Comparison of ENCODE assay signal across 10 cellular contexts in genomic region chr18:14543446-14543964, GRCh38. TPM values are rescaled to one million over a fixed set of nuclear protein-coding genes. Genes with fewer than 3 reads are reported as not detected.
"Had no signal": no experiment of that assay in that cellular context is flagged by ENCODE, and none has a peak within 500 bp of the region (broad histone marks: within the 10 kb centered on the region; RNA-seq: fewer than 3 reads in every experiment).

POTEC (minus strand) TSS chr18:14543600; CDS start chr18:14543146, 454 bp downstream.

RNA-seq across cellular contexts. Expression of gene POTEC, which starts in this region (rescaled TPM):
- total RNA-seq: OCI-LY7, PC-9, Peyer's patch, Right ventricle myocardium inferior, Right ventricle myocardium superior, RPMI7951, SJCRH30, SJSA1, SK-MEL-5 had no signal
- polyA plus RNA-seq: SK-N-SH had no signal
